ENCODE assay signal across 8 cellular contexts in genomic region chr7:102758227-102758626, GRCh38. TPM values are rescaled to one million over a fixed set of nuclear protein-coding genes. Genes with fewer than 3 reads are reported as not detected.
DNase-seq lines count a peak whose midpoint lies in the region; ATAC-seq and TF ChIP-seq lines count a peak whose summit lies in the region.
"Not testable (repeated sequence)": the region's sequence is repeated elsewhere in the genome, so short reads cannot be mapped to it uniquely, and the experiment has no call there.

No MANE protein-coding gene starts in this region.

- not testable (repeated sequence) for TF ChIP-seq CTCF in CD8-positive, alpha-beta T cell (IDR thresholded peaks at IDR 0.05)
- TF ChIP-seq CTCF in RWPE2 (IDR thresholded peaks at IDR 0.05; ENCODE audit: poor library complexity, severe bottlenecking) (peak; percentile 23), dorsolateral prefrontal cortex (IDR thresholded peaks at IDR 0.05 in 54 of 56, conservative IDR thresholded peaks at IDR 0.05 in 2 of 56; ENCODE audit: low read depth in 1 of 56, partially characterized antibody in 56 of 56) (peak in 49 of 56 donors; percentile 17 to 63 (median 40)), left ventricle myocardium inferior (IDR thresholded peaks at IDR 0.05; ENCODE audit: borderline replicate concordance) (peak; percentile 49), transverse colon (IDR thresholded peaks at IDR 0.05) (peak in 3 of 5 experiments; percentile 15 to 21 (median 20))

- not testable (repeated sequence) for H3K9me3 ChIP-seq in CD8-positive, alpha-beta T cell (ENCODE audit: low read length); RWPE2 (ENCODE audit: severe bottlenecking); left ventricle myocardium inferior (replicated peaks); transverse colon

- peak; percentile 36 for ATAC-seq in CD8-positive, alpha-beta T cell
- not testable (repeated sequence) for ATAC-seq in RWPE2 (ENCODE audit: low read depth); naive B cell (ENCODE audit: low read depth in 2 of 2)

- H3K27ac ChIP-seq in CD8-positive, alpha-beta T cell (ENCODE audit: low read depth, low read length); RWPE2 (ENCODE audit: poor library complexity, severe bottlenecking); dorsolateral prefrontal cortex; left ventricle myocardium inferior (replicated peaks); transverse colon: not testable (repeated sequence)

- not testable (repeated sequence) for DNase-seq in CD8-positive, alpha-beta T cell; HEK293T (ENCODE audit: extremely low spot score); RWPE2 (ENCODE audit: low spot score); dorsolateral prefrontal cortex; left ventricle myocardium inferior; transverse colon
- peak; percentile 2 for DNase-seq in NCI-H1436 (lab: John Stamatoyannopoulos, UW)
- DNase-seq in naive B cell = peak; percentile 14

- whole genome bisulfite sequencing in transverse colon (ENCODE audit: low coverage in 1 of 2), 2 donors = 70% methylated on average over 1 of the region's 1 CpG; no CpG with 5 or more reads in 1 of the 2 donors

- TF ChIP-seq EP300 in transverse colon (IDR thresholded peaks at IDR 0.05; ENCODE audit: low read depth) = not testable (repeated sequence)

- H3K9me3 Mint-ChIP-seq in CD8-positive, alpha-beta T cell; naive B cell: not testable (repeated sequence)

- H3K27me3 Mint-ChIP-seq in CD8-positive, alpha-beta T cell (ENCODE audit: low read depth); naive B cell: not testable (repeated sequence)

- not testable (repeated sequence) for H3K4me3 ChIP-seq in CD8-positive, alpha-beta T cell (ENCODE audit: low read depth, low read length); RWPE2 (ENCODE audit: severe bottlenecking); dorsolateral prefrontal cortex; left ventricle myocardium inferior; transverse colon

- CTCF ChIA-PET in CD8-positive, alpha-beta T cell (lab: Charles Lee) = not testable (repeated sequence)
- CTCF ChIA-PET in HEK293T (lab: Yijun Ruan, JAX) = interaction anchor here (0.6 to 1.0 kb wide), 6 partner anchors 79 to 317 kb away, joined by 3 to 6 read pairs (median 4); partner anchors contain the start of genes ARMC10 and FBXL13

- not testable (repeated sequence) for H3K27ac Mint-ChIP-seq in CD8-positive, alpha-beta T cell; naive B cell

- POLR2A ChIA-PET in CD8-positive, alpha-beta T cell (lab: Charles Lee) = not testable (repeated sequence)
- POLR2A ChIA-PET in HEK293T (lab: Yijun Ruan, JAX) = interaction anchor here (1.3 kb wide), 1 partner anchor 316 kb away, joined by 4 read pairs; the partner anchor contains the start of genes ARMC10 and FBXL13

- not testable (repeated sequence) for H3K27me3 ChIP-seq in CD8-positive, alpha-beta T cell (ENCODE audit: insufficient read depth, low read length); RWPE2 (ENCODE audit: insufficient read depth, poor library complexity, severe bottlenecking); dorsolateral prefrontal cortex; left ventricle myocardium inferior (ENCODE audit: low read depth); transverse colon

- intact Hi-C loops in CD8-positive, alpha-beta T cell (cut with DNase I, micrococcal nuclease); left ventricle myocardium inferior (cut with micrococcal nuclease): not testable (repeated sequence)
- intact Hi-C loops in dorsolateral prefrontal cortex (cut with DNase I) (loop anchor here in 1 of 2 donors (10.0 kb wide), 1 partner anchor 317 kb away; the partner anchor contains the start of genes ARMC10 and FBXL13), transverse colon (cut with DNase I; ENCODE audit: low total_unique reads) (loop anchor here (5.0 kb wide), 1 partner anchor 304 kb away; no protein-coding TSS in a partner anchor)

- in situ Hi-C loops in transverse colon (cut with MboI; ENCODE audit: low pct_ligation_motif_present in 1 of 4, low pct_unique_long_range_greater_than_20kb in 1 of 4, low sequenced_read_pairs in 3 of 4) = loop anchor here in 3 of 4 donors (25.0 kb wide), 1 partner anchor 304 kb away; the partner anchor contains the start of gene FBXL13 (in 3 of the 3)

- H3K4me1 Mint-ChIP-seq in CD8-positive, alpha-beta T cell (ENCODE audit: low read depth); naive B cell: not testable (repeated sequence)

- not testable (repeated sequence) for H3K36me3 ChIP-seq in CD8-positive, alpha-beta T cell (ENCODE audit: insufficient read depth, low read length); RWPE2 (ENCODE audit: low read depth); left ventricle myocardium inferior; transverse colon

- not testable (repeated sequence) for TF ChIP-seq POLR2A in transverse colon (IDR thresholded peaks at IDR 0.05)

- not testable (repeated sequence) for H3K4me3 Mint-ChIP-seq in CD8-positive, alpha-beta T cell; naive B cell

- not testable (repeated sequence) for H3K36me3 Mint-ChIP-seq in CD8-positive, alpha-beta T cell; naive B cell

- H3K4me1 ChIP-seq in CD8-positive, alpha-beta T cell (ENCODE audit: insufficient read depth, low read length); RWPE2 (ENCODE audit: insufficient read depth, poor library complexity, severe bottlenecking); left ventricle myocardium inferior; transverse colon: not testable (repeated sequence)

TF ChIP-seq in HEK293T, 16 proteins besides CTCF, POLR2A, EP300 and RAD21:
- TF ChIP-seq ZNF384 (IDR thresholded peaks at IDR 0.05) = peak; percentile 58; the same call in 1 of the 2 replicates

RNA-seq across cellular contexts. Expression of gene FAM185A, which starts 9.4 kb away (rescaled TPM):
- total RNA-seq in CD8-positive, alpha-beta T cell = 1 to 10 TPM; 1.6 to 1.7 TPM
- 10 to 100 TPM; 12.6 to 30.5 (median 18.9) TPM for total RNA-seq in dorsolateral prefrontal cortex
- 7.0 TPM for total RNA-seq in left ventricle myocardium inferior
- 10 to 100 TPM in 1 of 6 donors, 1 to 10 TPM in 5; 4.7 to 11.2 (median 6.3) TPM for polyA plus RNA-seq in naive B cell (ENCODE audit: low read depth in 6 of 6)
- 10 to 100 TPM; 12.7 to 20.2 (median 17.4) TPM for total RNA-seq in transverse colon
